ENCODE assay signal across 22 cellular contexts in genomic region chrX:121571333-121571732, GRCh38.
"Had no signal": no experiment of that assay in that cellular context is flagged by ENCODE, and none has a peak within 500 bp of the region (broad histone marks: within the 10 kb centered on the region; RNA-seq: fewer than 3 reads in every experiment).

No MANE protein-coding gene starts in this region.

- H3K27ac ChIP-seq: breast epithelium, colonic mucosa, dorsolateral prefrontal cortex, esophagus squamous epithelium, gastroesophageal sphincter, parathyroid adenoma, skin epidermis, tibial artery had no signal

- H3K4me1 ChIP-seq: breast epithelium, colonic mucosa, esophagus squamous epithelium, gastroesophageal sphincter, parathyroid adenoma, tibial artery had no signal

- H3K27me3 ChIP-seq: breast epithelium, colonic mucosa, esophagus squamous epithelium, gastroesophageal sphincter, tibial artery had no signal

- H3K9me3 ChIP-seq: breast epithelium, colonic mucosa, esophagus squamous epithelium, gastroesophageal sphincter, tibial artery had no signal

- H3K4me3 ChIP-seq: breast epithelium, colonic mucosa, dorsolateral prefrontal cortex, esophagus squamous epithelium, gastroesophageal sphincter, skin epidermis, tibial artery had no signal

- ATAC-seq: activated CD8-positive, alpha-beta T cell treated with anti-CD3 and anti-CD28 coated beads, Interleukin-2, amount 10 ng/mL, durations not matched to agents 7 days and 5 days; activated T-helper 17 cell treated with anti-CD3 and anti-CD28 coated beads, Interleukin-2, amount 50 U/mL, for 72 hours; effector memory CD8-positive, alpha-beta T cell; gastroesophageal sphincter; left cardiac atrium; right cardiac atrium; stimulated activated effector memory CD8-positive, alpha-beta T cell treated with anti-CD3 and anti-CD28 coated beads, Interleukin-12 subunit alpha, Interleukin-12 subunit beta, amount 100 ng/mL, for 72 hours; stimulated activated naive CD8-positive, alpha-beta T cell treated with anti-CD3 and anti-CD28 coated beads, Interleukin-15, amount 100 ng/mL, for 72 hours had no signal

- DNase-seq: activated CD4-positive, alpha-beta T cell treated with anti-CD3 and anti-CD28 coated beads for 1 hour; activated CD4-positive, alpha-beta T cell treated with anti-CD3 and anti-CD28 coated beads, Interleukin-2, amount 50 U/mL, for 1 hour; activated CD8-positive, alpha-beta T cell treated with anti-CD3 and anti-CD28 coated beads, Interleukin-2, amount 10 ng/mL, durations not matched to agents 7 days and 5 days; activated naive CD8-positive, alpha-beta T cell treated with anti-CD3 and anti-CD28 coated beads for 36 hours; activated T-cell treated with anti-CD3 and anti-CD28 coated beads, Interleukin-2, amount 50 U/mL, for 1 hour; colonic mucosa; dorsolateral prefrontal cortex; effector memory CD8-positive, alpha-beta T cell; esophagus squamous epithelium; head of caudate nucleus; hypothalamus; left cardiac atrium; right cardiac atrium; stimulated activated CD4-positive, alpha-beta T cell treated with anti-CD3 and anti-CD28 coated beads, Interleukin-1b, Interleukin-23, amount 100 ng/mL, for 48 hours; stimulated activated naive CD8-positive, alpha-beta T cell treated with anti-CD3 and anti-CD28 coated beads, Interleukin-15, amount 100 ng/mL, for 72 hours; tibial artery had no signal

- H3K79me2 ChIP-seq: parathyroid adenoma had no signal

- H2AFZ ChIP-seq: parathyroid adenoma had no signal

- H3K9ac ChIP-seq: parathyroid adenoma had no signal

- H3K36me3 ChIP-seq: breast epithelium, colonic mucosa, esophagus squamous epithelium, gastroesophageal sphincter, tibial artery had no signal
